In genomic region chr1:209376774-209377173, GRCh38 we compare ENCODE assay signal across 26 cellular contexts.
"Had no signal": no experiment of that assay in that cellular context is flagged by ENCODE, and none has a peak within 500 bp of the region (broad histone marks: within the 10 kb centered on the region; RNA-seq: fewer than 3 reads in every experiment).

No MANE protein-coding gene starts in this region.

- H3K27ac ChIP-seq: dorsolateral prefrontal cortex, gastroesophageal sphincter, heart left ventricle, hepatocyte, left lung, prostate gland, spleen, thoracic aorta, tibial nerve, upper lobe of right lung, uterus had no signal

- H3K27ac Mint-ChIP-seq: naive thymus-derived CD8-positive, alpha-beta T cell; nephron progenitor cell; stimulated activated naive B cell treated with anti-CD40 and anti-IgM and Interleukin-4, amounts not matched to agents 10 μg/mL and 1 μg/mL and 100 μg/mL, for 72 hours; stimulated activated naive CD8-positive, alpha-beta T cell treated with anti-CD3 and anti-CD28 coated beads, Interleukin-15, Interleukin-2, amounts not matched to agents 100 ng/mL and 50 ng/mL, for 24 hours had no signal

- H3K4me1 ChIP-seq: gastroesophageal sphincter, heart left ventricle, left lung, prostate gland, spleen, tibial nerve, upper lobe of right lung, uterus had no signal

- ATAC-seq: esophagus mucosa; gastroesophageal sphincter; heart left ventricle; left cardiac atrium; left lung; naive thymus-derived CD8-positive, alpha-beta T cell; right cardiac atrium; stimulated activated naive B cell treated with anti-CD40 and anti-IgM and Interleukin-4, amounts not matched to agents 10 μg/mL and 1 μg/mL and 100 μg/mL, for 72 hours; upper lobe of right lung had no signal

- H3K27me3 Mint-ChIP-seq: stimulated activated naive B cell treated with anti-CD40 and anti-IgM and Interleukin-4, amounts not matched to agents 10 μg/mL and 1 μg/mL and 100 μg/mL, for 72 hours; stimulated activated naive CD8-positive, alpha-beta T cell treated with anti-CD3 and anti-CD28 coated beads, Interleukin-15, Interleukin-2, amounts not matched to agents 100 ng/mL and 50 ng/mL, for 24 hours had no signal

- H3K79me2 ChIP-seq: hepatocyte had no signal

- H3K27me3 ChIP-seq: hepatocyte, left lung, spleen, tibial nerve, upper lobe of right lung, uterus had no signal

- H2AFZ ChIP-seq: hepatocyte had no signal

- DNase-seq: dorsolateral prefrontal cortex; effector CD4-positive, alpha-beta T cell; foreskin fibroblast; heart left ventricle; left cardiac atrium; left lung; mesendoderm; naive thymus-derived CD8-positive, alpha-beta T cell; nephron progenitor cell; nucleus accumbens; right cardiac atrium; spleen; stimulated activated CD4-positive, alpha-beta T cell treated with anti-CD3 and anti-CD28 coated beads, Interleukin-15, amount 100 ng/mL, for 24 hours; stimulated activated CD4-positive, alpha-beta T cell treated with anti-CD3 and anti-CD28 coated beads, Interleukin-2, amount 100 ng/mL, for 48 hours; stimulated activated naive B cell treated with anti-CD40 and anti-IgM and Interleukin-4, amounts not matched to agents 10 μg/mL and 1 μg/mL and 100 μg/mL, for 72 hours; upper lobe of right lung; uterus had no signal

- H3K4me1 Mint-ChIP-seq: naive thymus-derived CD8-positive, alpha-beta T cell; stimulated activated naive B cell treated with anti-CD40 and anti-IgM and Interleukin-4, amounts not matched to agents 10 μg/mL and 1 μg/mL and 100 μg/mL, for 72 hours had no signal

- H3K4me3 Mint-ChIP-seq: naive thymus-derived CD8-positive, alpha-beta T cell; nephron progenitor cell; stimulated activated naive B cell treated with anti-CD40 and anti-IgM and Interleukin-4, amounts not matched to agents 10 μg/mL and 1 μg/mL and 100 μg/mL, for 72 hours; stimulated activated naive CD8-positive, alpha-beta T cell treated with anti-CD3 and anti-CD28 coated beads, Interleukin-15, Interleukin-2, amounts not matched to agents 100 ng/mL and 50 ng/mL, for 24 hours had no signal

- H3K36me3 Mint-ChIP-seq: naive thymus-derived CD8-positive, alpha-beta T cell; stimulated activated naive B cell treated with anti-CD40 and anti-IgM and Interleukin-4, amounts not matched to agents 10 μg/mL and 1 μg/mL and 100 μg/mL, for 72 hours had no signal

- H3K9me3 ChIP-seq: gastroesophageal sphincter, heart left ventricle, left lung, prostate gland, spleen, thoracic aorta, tibial nerve, upper lobe of right lung, uterus had no signal

- H3K36me3 ChIP-seq: gastroesophageal sphincter, heart left ventricle, left lung, prostate gland, spleen, thoracic aorta, tibial nerve, upper lobe of right lung, uterus had no signal

- H3K9me3 Mint-ChIP-seq: naive thymus-derived CD8-positive, alpha-beta T cell; nephron progenitor cell; stimulated activated naive B cell treated with anti-CD40 and anti-IgM and Interleukin-4, amounts not matched to agents 10 μg/mL and 1 μg/mL and 100 μg/mL, for 72 hours; stimulated activated naive CD8-positive, alpha-beta T cell treated with anti-CD3 and anti-CD28 coated beads, Interleukin-15, Interleukin-2, amounts not matched to agents 100 ng/mL and 50 ng/mL, for 24 hours had no signal

- FAIRE-seq: colon had no signal

- H3K4me2 ChIP-seq: hepatocyte had no signal

- H3K4me3 ChIP-seq: dorsolateral prefrontal cortex, gastroesophageal sphincter, heart left ventricle, hepatocyte, left lung, prostate gland, skin epidermis, spleen, thoracic aorta, tibial nerve, upper lobe of right lung, uterus had no signal
